ENCODE assay signal across 9 cellular contexts in the genomic region with DNA sequence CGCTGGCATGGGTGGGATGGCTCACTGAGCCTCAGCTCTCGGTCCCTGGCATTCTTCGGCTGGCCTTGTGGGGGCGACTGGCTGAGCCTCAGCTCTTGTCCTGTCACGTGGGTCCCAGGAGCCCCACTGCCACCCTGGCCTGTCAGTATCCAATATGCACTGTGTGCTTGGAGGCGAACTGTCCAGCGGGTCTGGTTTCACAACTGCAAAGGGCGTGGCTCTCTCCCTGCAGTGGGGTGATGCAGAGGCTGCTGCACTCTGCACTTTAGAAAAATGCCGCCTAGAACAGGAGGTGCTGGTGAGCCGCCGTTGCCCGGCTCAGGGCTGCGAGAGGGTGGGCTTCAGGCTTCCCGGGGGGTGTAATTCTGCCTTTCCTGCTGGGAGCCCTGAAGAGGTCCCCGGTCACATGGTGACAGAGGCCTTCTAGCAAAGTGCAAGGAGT. TPM values are rescaled to one million over a fixed set of nuclear protein-coding genes. Genes with fewer than 3 reads are reported as not detected.
DNase-seq lines count a peak whose midpoint lies in the region; ATAC-seq lines count a peak whose summit lies in the region.
"Had no signal": no experiment of that assay in that cellular context is flagged by ENCODE, and none has a peak within 500 bp of the region (broad histone marks: within the 10 kb centered on the region; RNA-seq: fewer than 3 reads in every experiment).

No MANE protein-coding gene starts in this region.

- H3K4me1 Mint-ChIP-seq in stimulated activated effector memory CD8-positive, alpha-beta T cell treated with anti-CD3 and anti-CD28 coated beads, Interleukin-12 subunit alpha, Interleukin-12 subunit beta, amount 100 ng/mL, for 72 hours = peaks cover 27% of the 10 kb centered on the region
- H3K4me1 Mint-ChIP-seq in activated T-helper 2 cell treated with anti-CD3 and anti-CD28 coated beads, Interferon-gamma antibody, Interleukin-2, Interleukin-4, amounts not matched to agents 10 μg/mL and 5 μg/mL and 100 μg/mL, durations not matched to agents 14 hours and 24 hours and 36 hours (ENCODE audit: low read depth) = peaks cover 21% of the 10 kb centered on the region

- no peaks in the 10 kb centered on the region for H3K36me3 Mint-ChIP-seq in stimulated activated effector memory CD8-positive, alpha-beta T cell treated with anti-CD3 and anti-CD28 coated beads, Interleukin-12 subunit alpha, Interleukin-12 subunit beta, amount 100 ng/mL, for 72 hours
- no peaks in the 10 kb centered on the region for H3K36me3 Mint-ChIP-seq in activated T-helper 2 cell treated with anti-CD3 and anti-CD28 coated beads, Interferon-gamma antibody, Interleukin-2, Interleukin-4, amounts not matched to agents 10 μg/mL and 5 μg/mL and 100 μg/mL, durations not matched to agents 14 hours and 24 hours and 36 hours (ENCODE audit: low read depth)

- peak; percentile 65 for ATAC-seq in stimulated activated effector memory CD8-positive, alpha-beta T cell treated with anti-CD3 and anti-CD28 coated beads, Interleukin-12 subunit alpha, Interleukin-12 subunit beta, amount 100 ng/mL, for 72 hours
- no peak for ATAC-seq in HG03039 (IDR thresholded peaks at IDR 0.05; ENCODE audit: unreplicated experiment)

- H3K27ac Mint-ChIP-seq in stimulated activated effector memory CD8-positive, alpha-beta T cell treated with anti-CD3 and anti-CD28 coated beads, Interleukin-12 subunit alpha, Interleukin-12 subunit beta, amount 100 ng/mL, for 72 hours = no peak overlapping the region
- no peak overlapping the region for H3K27ac Mint-ChIP-seq in activated T-helper 2 cell treated with anti-CD3 and anti-CD28 coated beads, Interferon-gamma antibody, Interleukin-2, Interleukin-4, amounts not matched to agents 10 μg/mL and 5 μg/mL and 100 μg/mL, durations not matched to agents 14 hours and 24 hours and 36 hours

- DNase-seq in DMS 273 (lab: John Stamatoyannopoulos, UW; ENCODE audit: unreplicated experiment) (peak; percentile 39), DMS 273 treated with DMSO at 0.1 percent for 48 hours (lab: John Stamatoyannopoulos, UW) (no peak), LoVo (ENCODE audit: low spot score) (peak; percentile 22), UCSD-AML1 (lab: John Stamatoyannopoulos, UW; ENCODE audit: unreplicated experiment) (peak; percentile 43), glomerular visceral epithelial cell (ENCODE audit: extremely low spot score) (peak; percentile 72)
- no peak for DNase-seq in stimulated activated effector memory CD8-positive, alpha-beta T cell treated with anti-CD3 and anti-CD28 coated beads, Interleukin-12 subunit alpha, Interleukin-12 subunit beta, amount 100 ng/mL, for 72 hours (ENCODE audit: low spot score in 2 of 2)
- no peak for DNase-seq in activated T-helper 2 cell treated with anti-CD3 and anti-CD28 coated beads, Interferon-gamma antibody, Interleukin-2, Interleukin-4, amounts not matched to agents 10 μg/mL and 5 μg/mL and 100 μg/mL, durations not matched to agents 14 hours and 24 hours and 36 hours (ENCODE audit: low spot score)

- no peaks in the 10 kb centered on the region for H3K9me3 Mint-ChIP-seq in stimulated activated effector memory CD8-positive, alpha-beta T cell treated with anti-CD3 and anti-CD28 coated beads, Interleukin-12 subunit alpha, Interleukin-12 subunit beta, amount 100 ng/mL, for 72 hours
- H3K9me3 Mint-ChIP-seq in activated T-helper 2 cell treated with anti-CD3 and anti-CD28 coated beads, Interferon-gamma antibody, Interleukin-2, Interleukin-4, amounts not matched to agents 10 μg/mL and 5 μg/mL and 100 μg/mL, durations not matched to agents 14 hours and 24 hours and 36 hours = no peaks in the 10 kb centered on the region
- H3K9me3 Mint-ChIP-seq: T-helper 1 cell treated with Interleukin-12 subunit alpha and Interleukin-12 subunit beta and Interleukin-4 antibody, amounts not matched to agents 30 μg/mL and 1 μg/mL, for 36 hours had no signal

- H3K4me3 Mint-ChIP-seq in stimulated activated effector memory CD8-positive, alpha-beta T cell treated with anti-CD3 and anti-CD28 coated beads, Interleukin-12 subunit alpha, Interleukin-12 subunit beta, amount 100 ng/mL, for 72 hours = no peak overlapping the region
- H3K4me3 Mint-ChIP-seq in activated T-helper 2 cell treated with anti-CD3 and anti-CD28 coated beads, Interferon-gamma antibody, Interleukin-2, Interleukin-4, amounts not matched to agents 10 μg/mL and 5 μg/mL and 100 μg/mL, durations not matched to agents 14 hours and 24 hours and 36 hours (ENCODE audit: low read depth) = no peak overlapping the region
- H3K4me3 Mint-ChIP-seq: T-helper 1 cell treated with Interleukin-12 subunit alpha and Interleukin-12 subunit beta and Interleukin-4 antibody, amounts not matched to agents 30 μg/mL and 1 μg/mL, for 36 hours had no signal

- intact Hi-C loops in activated T-helper 2 cell treated with anti-CD3 and anti-CD28 coated beads, Interferon-gamma antibody, Interleukin-2, Interleukin-4, amounts not matched to agents 10 μg/mL and 5 μg/mL and 100 μg/mL, durations not matched to agents 14 hours and 24 hours and 36 hours (cut with micrococcal nuclease) = no loop called here

- peaks cover 27% of the 10 kb centered on the region for H3K27me3 Mint-ChIP-seq in activated T-helper 2 cell treated with anti-CD3 and anti-CD28 coated beads, Interferon-gamma antibody, Interleukin-2, Interleukin-4, amounts not matched to agents 10 μg/mL and 5 μg/mL and 100 μg/mL, durations not matched to agents 14 hours and 24 hours and 36 hours (ENCODE audit: low read depth)

RNA-seq across cellular contexts. Expression of gene TMEM255B, which starts 17.0 kb away (rescaled TPM):
- 2.1 and 2.2 TPM in 2 replicates for total RNA-seq in activated T-helper 2 cell treated with anti-CD3 and anti-CD28 coated beads, Interferon-gamma antibody, Interleukin-2, Interleukin-4, amounts not matched to agents 10 μg/mL and 5 μg/mL and 100 μg/mL, durations not matched to agents 14 hours and 24 hours and 36 hours

Comparison
In these comparisons a context has a peak if more than half of its experiments do, and no peak if none do; other contexts are left out.
1. DNase-seq: peak in DMS 273 (single experiment), LoVo (single experiment), UCSD-AML1 (single experiment) and glomerular visceral epithelial cell (single experiment); none in DMS 273 treated with DMSO at 0.1 percent for 48 hours (single experiment), stimulated activated effector memory CD8-positive, alpha-beta T cell treated with anti-CD3 and anti-CD28 coated beads, Interleukin-12 subunit alpha, Interleukin-12 subunit beta, amount 100 ng/mL, for 72 hours (0 of 2) and activated T-helper 2 cell treated with anti-CD3 and anti-CD28 coated beads, Interferon-gamma antibody, Interleukin-2, Interleukin-4, amounts not matched to agents 10 μg/mL and 5 μg/mL and 100 μg/mL, durations not matched to agents 14 hours and 24 hours and 36 hours (single experiment).